In the genomic region with DNA sequence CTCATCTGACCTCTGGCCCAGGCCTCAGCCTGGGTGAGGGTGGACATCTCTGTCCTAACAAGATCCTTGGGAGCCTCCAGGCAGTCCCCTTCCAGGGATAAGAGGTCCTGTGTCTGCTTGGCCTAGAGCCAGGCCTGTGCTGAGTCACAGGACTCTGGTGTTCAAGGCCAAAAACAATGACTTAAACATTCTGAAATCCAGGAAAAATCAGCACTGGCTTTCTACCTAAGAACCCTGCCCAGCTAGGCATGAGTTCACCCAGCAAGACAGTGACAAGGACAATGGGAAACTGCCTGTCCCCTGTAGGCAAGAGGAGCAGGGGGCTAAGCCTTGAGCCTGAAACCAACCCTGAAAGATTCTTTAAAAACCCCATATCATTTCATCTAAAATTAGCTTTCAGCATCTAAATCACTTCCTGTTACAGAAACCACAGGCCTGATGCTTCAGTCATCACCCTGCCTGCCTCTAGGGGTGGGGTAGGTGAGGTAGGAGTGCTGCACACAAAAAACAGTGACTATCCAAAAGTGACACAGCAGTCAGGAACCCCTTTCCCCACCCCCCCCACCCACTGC, we compare ENCODE assay signal across 10 cellular contexts. TPM values are rescaled to one million over a fixed set of nuclear protein-coding genes. Genes with fewer than 3 reads are reported as not detected.
DNase-seq lines count a peak whose midpoint lies in the region; ATAC-seq, FAIRE-seq and TF ChIP-seq lines count a peak whose summit lies in the region.
"Had no signal": no experiment of that assay in that cellular context is flagged by ENCODE, and none has a peak within 500 bp of the region (broad histone marks: within the 10 kb centered on the region; RNA-seq: fewer than 3 reads in every experiment).

No MANE protein-coding gene starts in this region.

- POLR2A ChIA-PET in PC-3 (lab: Charles Lee; ENCODE audit: unreplicated experiment): interaction anchor here (0.5 kb wide), 1 partner anchor 86 kb away, joined by 3 read pairs; no protein-coding TSS in a partner anchor

- peak overlapping the region; percentile 47 for H3K4me3 Mint-ChIP-seq in activated T-helper 2 cell treated with anti-CD3 and anti-CD28 coated beads, Interferon-gamma antibody, Interleukin-2, Interleukin-4, amounts not matched to agents 10 μg/mL and 5 μg/mL and 100 μg/mL, durations not matched to agents 14 hours and 24 hours and 36 hours (ENCODE audit: low read depth)
- H3K4me3 Mint-ChIP-seq: nephron had no signal

- peak overlapping the region; percentile 59 for H3K4me2 ChIP-seq in PC-3 (ENCODE audit: low read length)

- no peaks in the 10 kb centered on the region for H3K27me3 Mint-ChIP-seq in activated T-helper 2 cell treated with anti-CD3 and anti-CD28 coated beads, Interferon-gamma antibody, Interleukin-2, Interleukin-4, amounts not matched to agents 10 μg/mL and 5 μg/mL and 100 μg/mL, durations not matched to agents 14 hours and 24 hours and 36 hours (ENCODE audit: low read depth)

- H3K4me1 ChIP-seq in PC-3 (ENCODE audit: insufficient read depth, low read length): peaks cover 45% of the 10 kb centered on the region
- H3K4me1 ChIP-seq in small intestine (ENCODE audit: control insufficient read depth in 2 of 2, insufficient read depth in 1 of 2, low read depth in 1 of 2, low read length in 1 of 2): no peaks in the 10 kb centered on the region

- H3K9me3 ChIP-seq in PC-3 (ENCODE audit: low read length) (no peaks in the 10 kb centered on the region), small intestine (ENCODE audit: control insufficient read depth, low read depth) (no peaks in the 10 kb centered on the region)

- no peaks in the 10 kb centered on the region for H3K27me3 ChIP-seq in PC-3 (ENCODE audit: low read length)
- H3K27me3 ChIP-seq in small intestine (ENCODE audit: control insufficient read depth in 2 of 2, insufficient read depth in 2 of 2, low read length in 2 of 2): no peaks in the 10 kb centered on the region

- CTCF ChIA-PET in PC-3 (lab: Charles Lee): no interaction called here

- H3K4me1 Mint-ChIP-seq in activated T-helper 2 cell treated with anti-CD3 and anti-CD28 coated beads, Interferon-gamma antibody, Interleukin-2, Interleukin-4, amounts not matched to agents 10 μg/mL and 5 μg/mL and 100 μg/mL, durations not matched to agents 14 hours and 24 hours and 36 hours (ENCODE audit: low read depth): peaks cover 79% of the 10 kb centered on the region
- H3K4me1 Mint-ChIP-seq: nephron had no signal

- ATAC-seq in HG02973 (IDR thresholded peaks at IDR 0.05; ENCODE audit: unreplicated experiment) (peak; percentile 68), PC-3 (peak; percentile 69), Right ventricle myocardium inferior (peak; percentile 87)

- TF ChIP-seq CTCF in PC-3 (conservative IDR thresholded peaks at IDR 0.05; ENCODE audit: low read depth, low read length): no peak

- H3K9me2 ChIP-seq in PC-3 (replicated peaks; ENCODE audit: low read length): no peaks in the 10 kb centered on the region

- H3K79me2 ChIP-seq in PC-3 (ENCODE audit: low read length): no peaks in the 10 kb centered on the region

- H3K9ac ChIP-seq in PC-3 (ENCODE audit: low read length): peak overlapping the region; percentile 84

- peak; percentile 56 for DNase-seq in DMS 273 (lab: John Stamatoyannopoulos, UW; ENCODE audit: unreplicated experiment)
- no peak for DNase-seq in DMS 273 treated with DMSO at 0.1 percent for 48 hours (lab: John Stamatoyannopoulos, UW)
- peak; percentile 94 for DNase-seq in PC-3
- DNase-seq in activated T-helper 2 cell treated with anti-CD3 and anti-CD28 coated beads, Interferon-gamma antibody, Interleukin-2, Interleukin-4, amounts not matched to agents 10 μg/mL and 5 μg/mL and 100 μg/mL, durations not matched to agents 14 hours and 24 hours and 36 hours (ENCODE audit: low spot score): peak; percentile 81
- DNase-seq in Right ventricle myocardium inferior (ENCODE audit: missing footprints): peak; percentile 90
- peak; percentile 64 for DNase-seq in small intestine
- DNase-seq in NCI-H1092 (lab: John Stamatoyannopoulos, UW): no peak

- H3K27ac ChIP-seq in PC-3 (ENCODE audit: low read length): peak overlapping the region; percentile 96
- peak overlapping the region; percentile 57 to 90 for H3K27ac ChIP-seq in small intestine (ENCODE audit: low read depth in 1 of 2, low read length in 1 of 2)
- H3K27ac ChIP-seq: 22Rv1 had no signal

- peaks cover 6% of the 10 kb centered on the region for H3F3A ChIP-seq in PC-3 (ENCODE audit: low read length, unreplicated experiment)

- no peak overlapping the region for H3K4me3 ChIP-seq in PC-3 (ENCODE audit: low read length)
- H3K4me3 ChIP-seq in small intestine (ENCODE audit: low read depth in 1 of 2, low read length in 2 of 2): no peak overlapping the region

- intact Hi-C loops in PC-3 (cut with micrococcal nuclease) (loop anchor here (2.0 kb wide), 1 partner anchor 31 kb away; the partner anchor contains the start of gene CSF2), Right ventricle myocardium inferior (cut with DNase I) (no loop called here)
- intact Hi-C loops in activated T-helper 2 cell treated with anti-CD3 and anti-CD28 coated beads, Interferon-gamma antibody, Interleukin-2, Interleukin-4, amounts not matched to agents 10 μg/mL and 5 μg/mL and 100 μg/mL, durations not matched to agents 14 hours and 24 hours and 36 hours (cut with micrococcal nuclease): loop anchor here (1.0 to 10.0 kb wide), 4 partner anchors 8 to 651 kb away; partner anchors contain the start of gene IRF1

- no peak overlapping the region for H2AFZ ChIP-seq in PC-3 (ENCODE audit: low read length)

- no peaks in the 10 kb centered on the region for H3K36me3 ChIP-seq in PC-3 (ENCODE audit: low read depth, low read length)
- no peaks in the 10 kb centered on the region for H3K36me3 ChIP-seq in small intestine (ENCODE audit: control insufficient read depth in 2 of 2, insufficient read depth in 2 of 2, low read length in 2 of 2)

- H3K27ac Mint-ChIP-seq in activated T-helper 2 cell treated with anti-CD3 and anti-CD28 coated beads, Interferon-gamma antibody, Interleukin-2, Interleukin-4, amounts not matched to agents 10 μg/mL and 5 μg/mL and 100 μg/mL, durations not matched to agents 14 hours and 24 hours and 36 hours: peak overlapping the region; percentile 99
- H3K27ac Mint-ChIP-seq: nephron had no signal

- FAIRE-seq in small intestine (lab: Jason Lieb, UNC): no peak

- peaks cover 32% of the 10 kb centered on the region for H3K36me3 Mint-ChIP-seq in activated T-helper 2 cell treated with anti-CD3 and anti-CD28 coated beads, Interferon-gamma antibody, Interleukin-2, Interleukin-4, amounts not matched to agents 10 μg/mL and 5 μg/mL and 100 μg/mL, durations not matched to agents 14 hours and 24 hours and 36 hours (ENCODE audit: low read depth)

- H4K20me1 ChIP-seq in PC-3 (ENCODE audit: low read length): no peaks in the 10 kb centered on the region

- BruUV-seq in PC-3 (replicated peaks; lab: Mats Ljungman, UMichigan): no TSS peak

- peaks cover 14% of the 10 kb centered on the region for H3K9me3 Mint-ChIP-seq in activated T-helper 2 cell treated with anti-CD3 and anti-CD28 coated beads, Interferon-gamma antibody, Interleukin-2, Interleukin-4, amounts not matched to agents 10 μg/mL and 5 μg/mL and 100 μg/mL, durations not matched to agents 14 hours and 24 hours and 36 hours
- H3K9me3 Mint-ChIP-seq: nephron had no signal

RNA-seq across cellular contexts. Expression of gene CSF2, which starts 29.9 kb away (rescaled TPM):
- total RNA-seq in PC-3 (2014; rRNA removed): 69.9 and 93.6 TPM in 2 replicates
- total RNA-seq in activated T-helper 2 cell treated with anti-CD3 and anti-CD28 coated beads, Interferon-gamma antibody, Interleukin-2, Interleukin-4, amounts not matched to agents 10 μg/mL and 5 μg/mL and 100 μg/mL, durations not matched to agents 14 hours and 24 hours and 36 hours: 764 and 772 TPM in 2 replicates
- not detected for total RNA-seq in Right ventricle myocardium inferior
- under 1 TPM in 1 of 3 donors, not detected in 2; 0.25 TPM for polyA plus RNA-seq in small intestine

RNA-seq across cellular contexts. Expression of gene IL3, which starts 43.0 kb away (rescaled TPM):
- not detected in 2 replicates for total RNA-seq in PC-3 (2014; rRNA removed)
- 140 and 142 TPM in 2 replicates for total RNA-seq in activated T-helper 2 cell treated with anti-CD3 and anti-CD28 coated beads, Interferon-gamma antibody, Interleukin-2, Interleukin-4, amounts not matched to agents 10 μg/mL and 5 μg/mL and 100 μg/mL, durations not matched to agents 14 hours and 24 hours and 36 hours
- total RNA-seq in Right ventricle myocardium inferior: not detected
- polyA plus RNA-seq in small intestine: not detected

Comparison
In these comparisons a context has a peak if more than half of its experiments do, and no peak if none do; other contexts are left out.
1. DNase-seq: peak in DMS 273 (single experiment), PC-3 (single experiment), activated T-helper 2 cell treated with anti-CD3 and anti-CD28 coated beads, Interferon-gamma antibody, Interleukin-2, Interleukin-4, amounts not matched to agents 10 μg/mL and 5 μg/mL and 100 μg/mL, durations not matched to agents 14 hours and 24 hours and 36 hours (single experiment), Right ventricle myocardium inferior (single experiment) and small intestine (single experiment); none in DMS 273 treated with DMSO at 0.1 percent for 48 hours (single experiment) and NCI-H1092 (single experiment).
2. RNA of gene CSF2, which starts 29.9 kb away (total RNA-seq): 764 to 772 TPM in activated T-helper 2 cell treated with anti-CD3 and anti-CD28 coated beads, Interferon-gamma antibody, Interleukin-2, Interleukin-4, amounts not matched to agents 10 μg/mL and 5 μg/mL and 100 μg/mL, durations not matched to agents 14 hours and 24 hours and 36 hours and 69.9 to 93.6 TPM in PC-3; not detected in Right ventricle myocardium inferior (single experiment); every median in the first group is over 10 times any median in the second.
3. RNA of gene IL3, which starts 43.0 kb away (total RNA-seq): 140 to 142 TPM in activated T-helper 2 cell treated with anti-CD3 and anti-CD28 coated beads, Interferon-gamma antibody, Interleukin-2, Interleukin-4, amounts not matched to agents 10 μg/mL and 5 μg/mL and 100 μg/mL, durations not matched to agents 14 hours and 24 hours and 36 hours; not detected in PC-3 and not detected in Right ventricle myocardium inferior (single experiment); every median in the first group is over 100 times any median in the second.
4. Peak in every context shown above with its lines, with median percentiles within 50 percentile points of each other: ATAC-seq.